In the genomic region with DNA sequence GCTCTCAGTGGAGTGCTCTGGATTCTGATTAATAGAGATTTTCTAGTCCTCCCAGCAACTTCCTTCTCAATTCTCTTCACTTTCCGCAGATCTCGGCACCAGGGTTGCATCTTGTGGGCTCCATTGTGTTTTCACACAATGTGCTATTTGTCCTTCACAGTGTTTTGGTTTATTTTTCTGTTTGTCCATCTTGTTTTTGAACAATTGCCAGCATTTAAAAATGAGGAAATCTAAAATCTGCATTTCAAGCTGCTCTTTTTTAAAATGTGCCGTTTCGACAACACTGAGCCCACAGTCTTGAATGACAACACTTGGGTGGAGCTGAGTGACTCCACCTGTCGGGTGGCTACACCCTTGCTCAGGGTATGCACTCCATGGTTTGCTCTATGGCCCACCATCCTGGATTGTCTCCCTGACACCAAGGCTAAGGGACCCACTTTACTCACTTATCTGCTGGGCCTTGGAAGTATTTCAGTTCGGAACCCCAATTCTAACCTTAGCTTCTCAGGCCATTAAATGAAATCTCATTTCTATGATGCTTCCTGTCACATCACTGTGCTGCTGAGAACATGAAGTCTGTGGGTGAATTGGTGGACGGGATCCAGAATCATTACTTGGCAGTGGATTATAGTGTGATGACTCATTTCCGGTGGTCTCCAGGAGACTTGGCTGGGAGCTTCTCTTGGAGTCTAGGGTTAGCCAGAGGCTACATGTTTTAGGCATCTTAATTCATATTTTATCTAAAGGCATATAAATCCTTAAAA, we compare ENCODE assay signal across 10 cellular contexts. TPM values are rescaled to one million over a fixed set of nuclear protein-coding genes. Genes with fewer than 3 reads are reported as not detected.
A peak's percentile ranks its signal among the peaks of the same experiment; 100 is the strongest.
DNase-seq lines count a peak whose midpoint lies in the region; ATAC-seq and TF ChIP-seq lines count a peak whose summit lies in the region.
"Had no signal": no experiment of that assay in that cellular context is flagged by ENCODE, and none has a peak within 500 bp of the region (broad histone marks: within the 10 kb centered on the region; RNA-seq: fewer than 3 reads in every experiment).

No MANE protein-coding gene starts in this region.

- ATAC-seq in right lobe of liver (peak in 3 of 4 donors; percentile 26 to 57 (median 55)), GM21390 (IDR thresholded peaks at IDR 0.05; ENCODE audit: unreplicated experiment) (no peak)
- ATAC-seq: activated T-helper 17 cell treated with anti-CD3 and anti-CD28 coated beads, Interleukin-2, amount 50 U/mL, for 72 hours had no signal

- intact Hi-C loops in right lobe of liver (cut with DNase I), result no loop called here

- H3K27me3 ChIP-seq in brain microvascular endothelial cell (replicated peaks) (no peaks in the 10 kb centered on the region), right lobe of liver (no peaks in the 10 kb centered on the region)
- H3K27me3 ChIP-seq: SJSA1 had no signal

- DNase-seq in COR-L47 (lab: John Stamatoyannopoulos, UW) (peak; percentile 64), NCI-H1092 (lab: John Stamatoyannopoulos, UW) (peak; percentile 25), brain microvascular endothelial cell (peak; percentile 91), right lobe of liver (no peak), iPS-NIHi7 (ENCODE audit: extremely low spot score) (no peak), DMS79 (lab: John Stamatoyannopoulos, UW) (no peak)
- no peak for DNase-seq in activated naive CD4-positive, alpha-beta T cell treated with Interleukin-2 at 50 U/mL for 16 hours

- no peaks in the 10 kb centered on the region for H3K9me3 ChIP-seq in right lobe of liver
- H3K9me3 ChIP-seq: SJSA1 had no signal

- in situ Hi-C loops in brain microvascular endothelial cell (cut with HindIII; ENCODE audit: low pct_ligation_motif_present, low sequenced_read_pairs), result no loop called here

- peak overlapping the region; percentile 35 for H3K27ac ChIP-seq in brain microvascular endothelial cell
- no peak overlapping the region for H3K27ac ChIP-seq in right lobe of liver
- H3K27ac ChIP-seq: SJSA1 had no signal

- H3K4me3 ChIP-seq in brain microvascular endothelial cell (ENCODE audit: low read depth, low read length) (no peak overlapping the region), right lobe of liver (no peak overlapping the region)
- H3K4me3 ChIP-seq: SJSA1 had no signal

- 39% methylated on average over 8 of the region's 8 CpGs for WGBS in right lobe of liver (ENCODE audit: insufficient coverage, low coverage, low lambda C conversion rate, missing lambda C conversion rate)

- H3K4me1 ChIP-seq in right lobe of liver, result peaks cover 0 to 11% (median 4%) of the 10 kb centered on the region in 4 donors

- H3K36me3 ChIP-seq in brain microvascular endothelial cell (replicated peaks) (no peaks in the 10 kb centered on the region), right lobe of liver (no peaks in the 10 kb centered on the region)
- H3K36me3 ChIP-seq: SJSA1 had no signal

- no peak for TF ChIP-seq POLR2A in right lobe of liver (IDR thresholded peaks at IDR 0.05)

- no peak for TF ChIP-seq CTCF in brain microvascular endothelial cell (IDR thresholded peaks at IDR 0.05; ENCODE audit: low read depth, low read length, missing control alignments)
- TF ChIP-seq CTCF in right lobe of liver (IDR thresholded peaks at IDR 0.05), result no peak

RNA-seq across cellular contexts. Expression of a gene that starts 3.4 kb away (rescaled TPM):
- total RNA-seq in right lobe of liver, result under 1 TPM in 4 of 6 experiments, not detected in 2; 0.11 to 0.21 (median 0.17) TPM
- total RNA-seq: SJSA1 had no signal

Comparison
In these comparisons a context has a peak if more than half of its experiments do, and no peak if none do; other contexts are left out.
1. DNase-seq: peak in COR-L47 (single experiment), NCI-H1092 (single experiment) and brain microvascular endothelial cell (single experiment); none in right lobe of liver (0 of 3), iPS-NIHi7 (single experiment), activated naive CD4-positive, alpha-beta T cell treated with Interleukin-2 at 50 U/mL for 16 hours (single experiment) and DMS79 (single experiment).